22 cellular contexts compared by ENCODE assay signal in the genomic region with DNA sequence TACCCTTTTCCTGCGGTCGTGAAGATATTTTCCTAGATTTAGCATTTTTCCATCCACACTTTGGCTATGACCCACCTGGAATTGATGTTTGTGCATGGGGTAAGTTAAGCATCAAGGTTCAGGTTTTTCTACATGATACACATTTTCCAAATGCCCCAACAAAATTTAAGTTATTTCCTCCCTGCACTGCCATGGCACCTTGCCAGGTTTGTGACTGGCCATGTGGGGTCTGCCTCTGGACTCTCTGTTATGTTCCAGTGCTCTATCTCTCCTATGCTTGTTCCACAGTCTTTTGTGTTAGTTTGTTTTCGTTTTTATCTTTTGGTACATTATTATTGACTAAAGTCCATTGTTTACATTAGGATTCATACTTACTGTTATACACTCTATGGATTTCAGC.
DNase-seq lines count a peak whose midpoint lies in the region; ATAC-seq, FAIRE-seq and TF ChIP-seq lines count a peak whose summit lies in the region.
"Had no signal": no experiment of that assay in that cellular context is flagged by ENCODE, and none has a peak within 500 bp of the region (broad histone marks: within the 10 kb centered on the region; RNA-seq: fewer than 3 reads in every experiment).

No MANE protein-coding gene starts in this region.

- POLR2A ChIA-PET in HepG2 (lab: Yijun Ruan, JAX) (no interaction called here), WTC11 (lab: Charles Lee) (no interaction called here)

- ATAC-seq in HepG2 (no peak), right lobe of liver (no peak), lung (ENCODE audit: insufficient read depth, low FRiP score) (no peak), WTC11 (no peak)
- ATAC-seq: CD8-positive, alpha-beta T cell had no signal

- no peak overlapping the region for H3K9ac ChIP-seq in HepG2 (ENCODE audit: insufficient read depth, low read depth, low read length)
- H3K9ac ChIP-seq: BLaER1 had no signal

- in situ Hi-C loops in HepG2 (cut with HindIII; ENCODE audit: extremely low pct_ligation_motif_present, low pct_unique_long_range_greater_than_20kb), result no loop called here

- H3K27me3 ChIP-seq in HepG2 (ENCODE audit: control insufficient read depth in 1 of 2, insufficient read depth in 2 of 2, low read length in 2 of 2) (peaks cover 0 to 4% of the 10 kb centered on the region in 2 experiments; a peak in 1 of 5 replicates), right lobe of liver (no peaks in the 10 kb centered on the region), lung (ENCODE audit: control insufficient read depth, insufficient read depth) (no peaks in the 10 kb centered on the region)
- H3K27me3 ChIP-seq: BLaER1 had no signal

- intact Hi-C loops in HepG2 (cut with micrococcal nuclease; ENCODE audit: unreplicated experiment) (no loop called here), right lobe of liver (cut with DNase I) (no loop called here)

- peaks cover 20% of the 10 kb centered on the region for H3K4me1 Mint-ChIP-seq in WTC11

- no peak overlapping the region for H3K27ac Mint-ChIP-seq in WTC11
- H3K27ac Mint-ChIP-seq: B cell; CD4-positive, CD25-positive, alpha-beta regulatory T cell; CD8-positive, alpha-beta T cell; HFFc6 had no signal

- no peaks in the 10 kb centered on the region for H3K4me1 ChIP-seq in HepG2 (ENCODE audit: insufficient read depth, low read length)
- no peaks in the 10 kb centered on the region for H3K4me1 ChIP-seq in right lobe of liver
- no peaks in the 10 kb centered on the region for H3K4me1 ChIP-seq in lung (ENCODE audit: control insufficient read depth in 2 of 2, insufficient read depth in 2 of 2, low read length in 2 of 2)
- H3K4me1 ChIP-seq: BLaER1, HAP-1 had no signal

- no peak for TF ChIP-seq POLR2A in HepG2 (IDR thresholded peaks at IDR 0.05; ENCODE audit: insufficient read depth in 1 of 2, low read depth in 2 of 2, low read length in 2 of 2)
- TF ChIP-seq POLR2A in right lobe of liver (IDR thresholded peaks at IDR 0.05), result no peak

- TF ChIP-seq CTCF in HepG2 (CRISPR knock-in tag; IDR thresholded peaks at IDR 0.05) (no peak), right lobe of liver (IDR thresholded peaks at IDR 0.05) (no peak), lung (IDR thresholded peaks at IDR 0.05; ENCODE audit: control extremely low read depth, extremely low read depth) (no peak), WTC11 (IDR thresholded peaks at IDR 0.05) (no peak)

- CTCF ChIA-PET in HepG2 (lab: Yijun Ruan, JAX; ENCODE audit: low intra/inter-chr PET ratio, low total read pairs) (no interaction called here), WTC11 (lab: Charles Lee) (no interaction called here)

- H3K36me3 Mint-ChIP-seq in WTC11, result no peaks in the 10 kb centered on the region
- H3K36me3 Mint-ChIP-seq: CD4-positive, CD25-positive, alpha-beta regulatory T cell; CD8-positive, alpha-beta T cell had no signal

- no peaks in the 10 kb centered on the region; the same call in 1 of the 2 replicates for H3K27me3 Mint-ChIP-seq in WTC11 (ENCODE audit: low read depth)
- H3K27me3 Mint-ChIP-seq: B cell had no signal

- no peak overlapping the region for H3K4me2 ChIP-seq in HepG2 (ENCODE audit: low read depth, low read length)
- H3K4me2 ChIP-seq: BLaER1 had no signal

- H3K9me3 ChIP-seq in HepG2 (ENCODE audit: low read length) (no peaks in the 10 kb centered on the region), right lobe of liver (no peaks in the 10 kb centered on the region), lung (ENCODE audit: control insufficient read depth in 2 of 2, insufficient read depth in 1 of 2, low read length in 1 of 2) (no peaks in the 10 kb centered on the region)
- H3K9me3 ChIP-seq: BLaER1, Caco-2, HAP-1 had no signal

- H3K36me3 ChIP-seq in HepG2 (replicated peaks in 1 of 2; ENCODE audit: control insufficient read depth in 1 of 2, insufficient read depth in 2 of 2, low read length in 2 of 2) (no peaks in the 10 kb centered on the region), right lobe of liver (no peaks in the 10 kb centered on the region), lung (ENCODE audit: control insufficient read depth in 2 of 2, insufficient read depth in 2 of 2, low read length in 2 of 2) (no peaks in the 10 kb centered on the region)
- H3K36me3 ChIP-seq: BLaER1, HAP-1 had no signal

- no peak for FAIRE-seq in HepG2 (lab: Jason Lieb, UNC)
- FAIRE-seq: A204.1, G401.6, GM12892, H54 had no signal

- DNase-seq in HepG2 (ENCODE audit: low spot score), result no peak
- no peak for DNase-seq in right lobe of liver
- DNase-seq in lung (ENCODE audit: low spot score), result peak; percentile 14
- DNase-seq in ureter (ENCODE audit: low spot score), result peak; percentile 22
- no peak for DNase-seq in NCI-H1417 (lab: John Stamatoyannopoulos, UW)
- no peak for DNase-seq in WTC11 (ENCODE audit: low spot score)
- DNase-seq: Caco-2; CD4-positive, CD25-positive, alpha-beta regulatory T cell; CD8-positive, alpha-beta T cell; DMS153; DND-41; GOT3; HFFc6 had no signal

- no peak overlapping the region for H3K27ac ChIP-seq in HepG2 (ENCODE audit: extremely low read length, insufficient read depth, low read length)
- H3K27ac ChIP-seq in right lobe of liver, result no peak overlapping the region
- no peak overlapping the region for H3K27ac ChIP-seq in lung (ENCODE audit: low read depth in 1 of 2, low read length in 1 of 2)
- H3K27ac ChIP-seq: 22Rv1, BLaER1, C4-2B had no signal

- H3K4me3 Mint-ChIP-seq in WTC11, result no peak overlapping the region
- H3K4me3 Mint-ChIP-seq: B cell; CD4-positive, CD25-positive, alpha-beta regulatory T cell; CD8-positive, alpha-beta T cell; HFFc6 had no signal

- TF ChIP-seq EP300 in HepG2 (IDR thresholded peaks at IDR 0.05; ENCODE audit: low read depth in 2 of 2, low read length in 2 of 2) (no peak), HepG2 (CRISPR knock-in tag; IDR thresholded peaks at IDR 0.05; ENCODE audit: borderline replicate concordance) (no peak)

- H4K20me1 ChIP-seq in HepG2 (ENCODE audit: insufficient read depth, low read length), result no peaks in the 10 kb centered on the region
- H4K20me1 ChIP-seq: BLaER1 had no signal

- H3K79me2 ChIP-seq in HepG2 (ENCODE audit: insufficient read depth, low read length), result no peaks in the 10 kb centered on the region

- 61% methylated on average over 3 of the region's 3 CpGs for WGBS in HepG2 (ENCODE audit: low lambda C conversion rate)
- 63% methylated on average over 3 of the region's 3 CpGs for WGBS in right lobe of liver (ENCODE audit: insufficient coverage, low coverage, low lambda C conversion rate, missing lambda C conversion rate)
- 69 to 79% methylated on average over 3 of the region's 3 CpGs for WGBS in lung, 2 donors

- H3K4me3 ChIP-seq in HepG2 (replicated peaks in 1 of 3; ENCODE audit: insufficient read depth in 1 of 3, low read depth in 2 of 3, low read length in 3 of 3) (no peak overlapping the region), right lobe of liver (no peak overlapping the region), lung (no peak overlapping the region)
- H3K4me3 ChIP-seq: BLaER1, HAP-1 had no signal

- H2AFZ ChIP-seq in HepG2 (ENCODE audit: low read length), result no peak overlapping the region

- no peak for TF ChIP-seq RAD21 in HepG2 (CRISPR knock-in tag; IDR thresholded peaks at IDR 0.05)

- no TSS peak for BruUV-seq in HepG2 (replicated peaks; lab: Mats Ljungman, UMichigan)

- no peaks in the 10 kb centered on the region for H3K9me3 Mint-ChIP-seq in WTC11
- H3K9me3 Mint-ChIP-seq: CD8-positive, alpha-beta T cell had no signal

TF ChIP-seq in HepG2, 621 proteins besides CTCF, POLR2A, EP300 and RAD21:
- TF ChIP-seq FOXA1 (IDR thresholded peaks at IDR 0.05) (peak; percentile 20; the same call in 1 of the 2 replicates), FOXA1 (CRISPR knock-in tag; IDR thresholded peaks at IDR 0.05) (no peak), ZNF337 (CRISPR knock-in tag; IDR thresholded peaks at IDR 0.05; ENCODE audit: borderline replicate concordance, low read depth) (no peak)

TF ChIP-seq in WTC11, 78 proteins besides CTCF, POLR2A, EP300 and RAD21:
- TF ChIP-seq ZNF121 (CRISPR knock-in tag; IDR thresholded peaks at IDR 0.05) (no peak), ATF3 (CRISPR knock-in tag; conservative IDR thresholded peaks at IDR 0.05) (no peak), E2F4 (CRISPR knock-in tag; IDR thresholded peaks at IDR 0.05; ENCODE audit: borderline replicate concordance, low read depth) (no peak)

Comparison
In these comparisons a context has a peak if more than half of its experiments do, and no peak if none do; other contexts are left out.
1. DNase-seq: peak in lung (single experiment) and ureter (single experiment); none in HepG2 (single experiment), right lobe of liver (0 of 3), NCI-H1417 (0 of 3) and WTC11 (single experiment).